In the genomic region with DNA sequence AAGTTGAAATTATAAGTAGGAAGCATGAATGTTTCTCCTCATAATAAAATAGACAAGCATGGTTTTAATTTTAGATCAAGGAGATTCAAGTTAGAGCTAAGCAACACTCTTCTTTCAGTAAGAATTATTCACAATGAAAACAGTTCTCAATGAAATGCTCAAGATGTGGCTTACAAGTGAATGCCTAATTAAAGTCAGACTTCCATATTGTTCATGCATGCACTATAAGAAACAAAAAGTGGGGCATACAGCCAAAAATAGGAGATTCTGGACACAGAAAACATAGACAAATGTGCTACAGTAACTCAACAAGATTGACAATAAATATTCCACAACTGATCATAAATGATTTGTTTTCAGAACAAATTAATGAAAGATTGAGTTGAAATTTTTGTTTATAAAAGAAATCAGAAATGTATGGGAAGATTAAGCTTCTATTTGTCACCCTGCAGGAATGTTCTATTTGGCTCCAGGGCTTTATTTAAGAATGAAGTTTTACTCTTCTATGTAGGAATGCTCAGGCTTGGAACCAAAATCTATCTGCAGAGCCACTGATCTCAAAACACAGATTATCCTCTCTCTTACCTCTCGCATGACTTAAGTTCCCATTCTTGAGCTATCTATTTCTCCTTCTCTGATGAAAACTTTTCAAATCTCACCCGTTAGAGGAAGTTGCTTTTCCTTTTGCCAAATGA, we compare ENCODE assay signal across 1 cellular context.
TF ChIP-seq lines count a peak whose summit lies in the region.

No MANE protein-coding gene starts in this region.

TF ChIP-seq in K562, 482 proteins besides CTCF, POLR2A, EP300 and RAD21:
- TF ChIP-seq KDM5B (IDR thresholded peaks at IDR 0.05; ENCODE audit: insufficient replicate concordance, low read depth, low read length), result no peak
- TF ChIP-seq, protein P1, sequence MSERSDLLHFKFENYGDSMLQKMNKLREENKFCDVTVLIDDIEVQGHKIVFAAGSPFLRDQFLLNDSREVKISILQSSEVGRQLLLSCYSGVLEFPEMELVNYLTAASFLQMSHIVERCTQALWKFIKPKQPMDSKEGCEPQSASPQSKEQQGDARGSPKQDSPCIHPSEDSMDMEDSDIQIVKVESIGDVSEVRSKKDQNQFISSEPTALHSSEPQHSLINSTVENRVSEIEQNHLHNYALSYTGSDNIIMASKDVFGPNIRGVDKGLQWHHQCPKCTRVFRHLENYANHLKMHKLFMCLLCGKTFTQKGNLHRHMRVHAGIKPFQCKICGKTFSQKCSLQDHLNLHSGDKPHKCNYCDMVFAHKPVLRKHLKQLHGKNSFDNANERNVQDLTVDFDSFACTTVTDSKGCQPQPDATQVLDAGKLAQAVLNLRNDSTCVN (CRISPR knock-in tag; IDR thresholded peaks at IDR 0.05), result no peak
- TF ChIP-seq SRSF1 (IDR thresholded peaks at IDR 0.05; ENCODE audit: low read depth, low read length), result no peak
- TF ChIP-seq CREB3 (tag; conservative IDR thresholded peaks at IDR 0.05; ENCODE audit: low read depth), result no peak
- TF ChIP-seq ZBTB7A (IDR thresholded peaks at IDR 0.05; ENCODE audit: borderline replicate concordance, control insufficient read depth, low read depth, low read length), result no peak
- TF ChIP-seq, protein P2, sequence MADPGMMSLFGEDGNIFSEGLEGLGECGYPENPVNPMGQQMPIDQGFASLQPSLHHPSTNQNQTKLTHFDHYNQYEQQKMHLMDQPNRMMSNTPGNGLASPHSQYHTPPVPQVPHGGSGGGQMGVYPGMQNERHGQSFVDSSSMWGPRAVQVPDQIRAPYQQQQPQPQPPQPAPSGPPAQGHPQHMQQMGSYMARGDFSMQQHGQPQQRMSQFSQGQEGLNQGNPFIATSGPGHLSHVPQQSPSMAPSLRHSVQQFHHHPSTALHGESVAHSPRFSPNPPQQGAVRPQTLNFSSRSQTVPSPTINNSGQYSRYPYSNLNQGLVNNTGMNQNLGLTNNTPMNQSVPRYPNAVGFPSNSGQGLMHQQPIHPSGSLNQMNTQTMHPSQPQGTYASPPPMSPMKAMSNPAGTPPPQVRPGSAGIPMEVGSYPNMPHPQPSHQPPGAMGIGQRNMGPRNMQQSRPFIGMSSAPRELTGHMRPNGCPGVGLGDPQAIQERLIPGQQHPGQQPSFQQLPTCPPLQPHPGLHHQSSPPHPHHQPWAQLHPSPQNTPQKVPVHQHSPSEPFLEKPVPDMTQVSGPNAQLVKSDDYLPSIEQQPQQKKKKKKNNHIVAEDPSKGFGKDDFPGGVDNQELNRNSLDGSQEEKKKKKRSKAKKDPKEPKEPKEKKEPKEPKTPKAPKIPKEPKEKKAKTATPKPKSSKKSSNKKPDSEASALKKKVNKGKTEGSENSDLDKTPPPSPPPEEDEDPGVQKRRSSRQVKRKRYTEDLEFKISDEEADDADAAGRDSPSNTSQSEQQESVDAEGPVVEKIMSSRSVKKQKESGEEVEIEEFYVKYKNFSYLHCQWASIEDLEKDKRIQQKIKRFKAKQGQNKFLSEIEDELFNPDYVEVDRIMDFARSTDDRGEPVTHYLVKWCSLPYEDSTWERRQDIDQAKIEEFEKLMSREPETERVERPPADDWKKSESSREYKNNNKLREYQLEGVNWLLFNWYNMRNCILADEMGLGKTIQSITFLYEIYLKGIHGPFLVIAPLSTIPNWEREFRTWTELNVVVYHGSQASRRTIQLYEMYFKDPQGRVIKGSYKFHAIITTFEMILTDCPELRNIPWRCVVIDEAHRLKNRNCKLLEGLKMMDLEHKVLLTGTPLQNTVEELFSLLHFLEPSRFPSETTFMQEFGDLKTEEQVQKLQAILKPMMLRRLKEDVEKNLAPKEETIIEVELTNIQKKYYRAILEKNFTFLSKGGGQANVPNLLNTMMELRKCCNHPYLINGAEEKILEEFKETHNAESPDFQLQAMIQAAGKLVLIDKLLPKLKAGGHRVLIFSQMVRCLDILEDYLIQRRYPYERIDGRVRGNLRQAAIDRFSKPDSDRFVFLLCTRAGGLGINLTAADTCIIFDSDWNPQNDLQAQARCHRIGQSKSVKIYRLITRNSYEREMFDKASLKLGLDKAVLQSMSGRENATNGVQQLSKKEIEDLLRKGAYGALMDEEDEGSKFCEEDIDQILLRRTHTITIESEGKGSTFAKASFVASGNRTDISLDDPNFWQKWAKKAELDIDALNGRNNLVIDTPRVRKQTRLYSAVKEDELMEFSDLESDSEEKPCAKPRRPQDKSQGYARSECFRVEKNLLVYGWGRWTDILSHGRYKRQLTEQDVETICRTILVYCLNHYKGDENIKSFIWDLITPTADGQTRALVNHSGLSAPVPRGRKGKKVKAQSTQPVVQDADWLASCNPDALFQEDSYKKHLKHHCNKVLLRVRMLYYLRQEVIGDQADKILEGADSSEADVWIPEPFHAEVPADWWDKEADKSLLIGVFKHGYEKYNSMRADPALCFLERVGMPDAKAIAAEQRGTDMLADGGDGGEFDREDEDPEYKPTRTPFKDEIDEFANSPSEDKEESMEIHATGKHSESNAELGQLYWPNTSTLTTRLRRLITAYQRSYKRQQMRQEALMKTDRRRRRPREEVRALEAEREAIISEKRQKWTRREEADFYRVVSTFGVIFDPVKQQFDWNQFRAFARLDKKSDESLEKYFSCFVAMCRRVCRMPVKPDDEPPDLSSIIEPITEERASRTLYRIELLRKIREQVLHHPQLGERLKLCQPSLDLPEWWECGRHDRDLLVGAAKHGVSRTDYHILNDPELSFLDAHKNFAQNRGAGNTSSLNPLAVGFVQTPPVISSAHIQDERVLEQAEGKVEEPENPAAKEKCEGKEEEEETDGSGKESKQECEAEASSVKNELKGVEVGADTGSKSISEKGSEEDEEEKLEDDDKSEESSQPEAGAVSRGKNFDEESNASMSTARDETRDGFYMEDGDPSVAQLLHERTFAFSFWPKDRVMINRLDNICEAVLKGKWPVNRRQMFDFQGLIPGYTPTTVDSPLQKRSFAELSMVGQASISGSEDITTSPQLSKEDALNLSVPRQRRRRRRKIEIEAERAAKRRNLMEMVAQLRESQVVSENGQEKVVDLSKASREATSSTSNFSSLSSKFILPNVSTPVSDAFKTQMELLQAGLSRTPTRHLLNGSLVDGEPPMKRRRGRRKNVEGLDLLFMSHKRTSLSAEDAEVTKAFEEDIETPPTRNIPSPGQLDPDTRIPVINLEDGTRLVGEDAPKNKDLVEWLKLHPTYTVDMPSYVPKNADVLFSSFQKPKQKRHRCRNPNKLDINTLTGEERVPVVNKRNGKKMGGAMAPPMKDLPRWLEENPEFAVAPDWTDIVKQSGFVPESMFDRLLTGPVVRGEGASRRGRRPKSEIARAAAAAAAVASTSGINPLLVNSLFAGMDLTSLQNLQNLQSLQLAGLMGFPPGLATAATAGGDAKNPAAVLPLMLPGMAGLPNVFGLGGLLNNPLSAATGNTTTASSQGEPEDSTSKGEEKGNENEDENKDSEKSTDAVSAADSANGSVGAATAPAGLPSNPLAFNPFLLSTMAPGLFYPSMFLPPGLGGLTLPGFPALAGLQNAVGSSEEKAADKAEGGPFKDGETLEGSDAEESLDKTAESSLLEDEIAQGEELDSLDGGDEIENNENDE (IDR thresholded peaks at IDR 0.05; ENCODE audit: low read depth, low read length), result no peak
- no peak for TF ChIP-seq TFAM (CRISPR knock-in tag; conservative IDR thresholded peaks at IDR 0.05)
- no peak for TF ChIP-seq ESRRB (CRISPR knock-in tag; IDR thresholded peaks at IDR 0.05; ENCODE audit: borderline replicate concordance)
